In genomic region chr14:68394113-68394718, GRCh38 we compare ENCODE assay signal across 16 cellular contexts.
DNase-seq lines count a peak whose midpoint lies in the region; ATAC-seq and TF ChIP-seq lines count a peak whose summit lies in the region.
"Had no signal": no experiment of that assay in that cellular context is flagged by ENCODE, and none has a peak within 500 bp of the region (broad histone marks: within the 10 kb centered on the region; RNA-seq: fewer than 3 reads in every experiment).

No MANE protein-coding gene starts in this region.

- no peak for TF ChIP-seq CTCF in GM23338 (conservative IDR thresholded peaks at IDR 0.05; ENCODE audit: low read depth in 2 of 2)
- TF ChIP-seq CTCF in colonic mucosa (IDR thresholded peaks at IDR 0.05), result no peak
- TF ChIP-seq CTCF in mesothelial cell of epicardium (IDR thresholded peaks at IDR 0.05; ENCODE audit: unreplicated experiment), result no peak
- TF ChIP-seq CTCF in stomach (IDR thresholded peaks at IDR 0.05), result no peak

- TF ChIP-seq POLR2A in stomach (IDR thresholded peaks at IDR 0.05), result no peak

- H3K4me1 ChIP-seq in GM23338 (ENCODE audit: insufficient read depth) (peaks cover 23% of the 10 kb centered on the region), colonic mucosa (no peaks in the 10 kb centered on the region), stomach (peaks cover 4 to 74% (median 43%) of the 10 kb centered on the region in 4 donors)

- H3K9me3 Mint-ChIP-seq in GM23338 (no peaks in the 10 kb centered on the region), mesothelial cell of epicardium (peaks cover 3% of the 10 kb centered on the region)
- H3K9me3 Mint-ChIP-seq in activated naive CD8-positive, alpha-beta T cell treated with anti-CD3 and anti-CD28 coated beads, Interleukin-2, amount 50 U/mL, for 24 hours, result no peaks in the 10 kb centered on the region
- H3K9me3 Mint-ChIP-seq: activated naive CD4-positive, alpha-beta T cell treated with anti-CD3 and anti-CD28 coated beads, Interleukin-2, amount 50 U/mL, for 24 hours had no signal

- no peak overlapping the region; the same call in 1 of the 2 replicates for H3K27ac ChIP-seq in GM23338 (ENCODE audit: low read depth)
- H3K27ac ChIP-seq in colonic mucosa, result peak overlapping the region; percentile 16
- peak overlapping the region in 4 of 5 donors; percentile 68 to 77 (median 74) for H3K27ac ChIP-seq in stomach
- H3K27ac ChIP-seq: RWPE1 had no signal

- H3F3A ChIP-seq in GM23338 (replicated peaks; ENCODE audit: low read depth), result 0 out of 2 replicates have a peak, but pooled peaks cover 6% of the 10 kb centered on the region

- H3K36me3 Mint-ChIP-seq in GM23338 (ENCODE audit: low read depth) (no peaks in the 10 kb centered on the region), mesothelial cell of epicardium (peaks cover 2% of the 10 kb centered on the region)
- no peaks in the 10 kb centered on the region for H3K36me3 Mint-ChIP-seq in activated naive CD8-positive, alpha-beta T cell treated with anti-CD3 and anti-CD28 coated beads, Interleukin-2, amount 50 U/mL, for 24 hours (ENCODE audit: low read depth)
- H3K36me3 Mint-ChIP-seq: activated naive CD4-positive, alpha-beta T cell treated with anti-CD3 and anti-CD28 coated beads, Interleukin-2, amount 50 U/mL, for 24 hours had no signal

- H3K27me3 Mint-ChIP-seq in GM23338 (ENCODE audit: insufficient read depth, low read depth, poor library complexity) (no peaks in the 10 kb centered on the region), mesothelial cell of epicardium (ENCODE audit: low read depth) (no peaks in the 10 kb centered on the region)
- H3K27me3 Mint-ChIP-seq in activated naive CD8-positive, alpha-beta T cell treated with anti-CD3 and anti-CD28 coated beads, Interleukin-2, amount 50 U/mL, for 24 hours, result no peaks in the 10 kb centered on the region
- H3K27me3 Mint-ChIP-seq: activated naive CD4-positive, alpha-beta T cell treated with anti-CD3 and anti-CD28 coated beads, Interleukin-2, amount 50 U/mL, for 24 hours had no signal

- intact Hi-C loops in colonic mucosa (cut with DNase I) (no loop called here), stomach (cut with DNase I; ENCODE audit: low total_unique reads) (no loop called here)

- H3K27me3 ChIP-seq in GM23338 (ENCODE audit: insufficient read depth) (no peaks in the 10 kb centered on the region), colonic mucosa (no peaks in the 10 kb centered on the region), stomach (no peaks in the 10 kb centered on the region)

- H3K9me3 ChIP-seq in colonic mucosa, result no peaks in the 10 kb centered on the region
- H3K9me3 ChIP-seq in stomach, result no peaks in the 10 kb centered on the region

- H3K4me1 Mint-ChIP-seq in GM23338 (peaks cover 39% of the 10 kb centered on the region), mesothelial cell of epicardium (peaks cover 75% of the 10 kb centered on the region)
- peaks cover 45% of the 10 kb centered on the region for H3K4me1 Mint-ChIP-seq in activated naive CD8-positive, alpha-beta T cell treated with anti-CD3 and anti-CD28 coated beads, Interleukin-2, amount 50 U/mL, for 24 hours
- H3K4me1 Mint-ChIP-seq: activated naive CD4-positive, alpha-beta T cell treated with anti-CD3 and anti-CD28 coated beads, Interleukin-2, amount 50 U/mL, for 24 hours had no signal

- WGBS in stomach, 5 donors, result 71 to 88% (median 85%) methylated on average over 5 of the region's 5 CpGs

- no peak overlapping the region for H3K4me3 ChIP-seq in GM23338
- no peak overlapping the region for H3K4me3 ChIP-seq in colonic mucosa
- no peak overlapping the region for H3K4me3 ChIP-seq in stomach

- DNase-seq in GM23338 (ENCODE audit: low spot score), result no peak
- no peak for DNase-seq in colonic mucosa
- DNase-seq in mesothelial cell of epicardium (ENCODE audit: low spot score in 2 of 2, unreplicated experiment in 2 of 2), result no peak
- no peak for DNase-seq in stomach
- DNase-seq in GDM1 (lab: John Stamatoyannopoulos, UW), result no peak
- DNase-seq in activated naive CD8-positive, alpha-beta T cell treated with anti-CD3 and anti-CD28 coated beads, Interleukin-2, amount 50 U/mL, for 24 hours, result no peak
- DNase-seq in activated CD4-positive, alpha-beta T cell treated with anti-CD3 and anti-CD28 coated beads, Interleukin-2, amount 50 U/mL, for 4 hours, result no peak
- DNase-seq: activated CD8-positive, alpha-beta memory T cell treated with anti-CD3 and anti-CD28 coated beads for 24 hours; AML-193; EL; NCI-H1105; NCI-H524 treated with DMSO at 0.1 percent for 48 hours; small intestine had no signal

- TF ChIP-seq EP300 in stomach (IDR thresholded peaks at IDR 0.05), result no peak

- no peak overlapping the region for H3K27ac Mint-ChIP-seq in GM23338
- H3K27ac Mint-ChIP-seq in mesothelial cell of epicardium, result peak overlapping the region; percentile 90
- H3K27ac Mint-ChIP-seq in activated naive CD8-positive, alpha-beta T cell treated with anti-CD3 and anti-CD28 coated beads, Interleukin-2, amount 50 U/mL, for 24 hours, result no peak overlapping the region
- H3K27ac Mint-ChIP-seq: activated naive CD4-positive, alpha-beta T cell treated with anti-CD3 and anti-CD28 coated beads, Interleukin-2, amount 50 U/mL, for 24 hours had no signal

- ATAC-seq in GM23338, result peak; percentile 9; the same call in 1 of the 3 replicates
- no peak for ATAC-seq in activated naive CD8-positive, alpha-beta T cell treated with anti-CD3 and anti-CD28 coated beads, Interleukin-2, amount 50 U/mL, for 24 hours
- ATAC-seq in HG03280 (IDR thresholded peaks at IDR 0.05; ENCODE audit: unreplicated experiment), result no peak

- no peaks in the 10 kb centered on the region for H3K79me2 ChIP-seq in GM23338 (replicated peaks; ENCODE audit: insufficient read depth)

- no peak overlapping the region for H3K9ac ChIP-seq in colonic mucosa (ENCODE audit: low read depth in 2 of 2, low read length in 2 of 2)

- no peak overlapping the region for H3K4me3 Mint-ChIP-seq in GM23338
- no peak overlapping the region for H3K4me3 Mint-ChIP-seq in mesothelial cell of epicardium
- H3K4me3 Mint-ChIP-seq in activated naive CD8-positive, alpha-beta T cell treated with anti-CD3 and anti-CD28 coated beads, Interleukin-2, amount 50 U/mL, for 24 hours, result no peak overlapping the region
- H3K4me3 Mint-ChIP-seq: activated naive CD4-positive, alpha-beta T cell treated with anti-CD3 and anti-CD28 coated beads, Interleukin-2, amount 50 U/mL, for 24 hours had no signal

- H3K4me2 ChIP-seq in GM23338, result 0 out of 2 replicates have a peak overlapping the region, but pooled peaks have one; percentile 10

- H3K36me3 ChIP-seq in GM23338 (ENCODE audit: insufficient read depth) (no peaks in the 10 kb centered on the region), colonic mucosa (no peaks in the 10 kb centered on the region), stomach (no peaks in the 10 kb centered on the region)

- no peaks in the 10 kb centered on the region for H4K20me1 ChIP-seq in GM23338 (replicated peaks; ENCODE audit: insufficient read depth)

- H3K9me2 ChIP-seq in GM23338 (ENCODE audit: insufficient read depth), result peaks cover 6% of the 10 kb centered on the region; the same call in 1 of the 2 replicates

- H2AFZ ChIP-seq in GM23338, result no peak overlapping the region

TF ChIP-seq in GM23338, 12 proteins besides CTCF, POLR2A, EP300 and RAD21:
- TF ChIP-seq POLR2AphosphoS5 (IDR thresholded peaks at IDR 0.05; ENCODE audit: low read depth) (no peak), ZNF331 (CRISPR knock-in tag; IDR thresholded peaks at IDR 0.05; ENCODE audit: low read depth) (no peak), ZNF114 (CRISPR knock-in tag; IDR thresholded peaks at IDR 0.05) (no peak), EZH2phosphoT487 (IDR thresholded peaks at IDR 0.05; ENCODE audit: unreplicated experiment) (no peak)
TF ChIP-seq in GM23338: peak in this region for 0.
